In the genomic region with DNA sequence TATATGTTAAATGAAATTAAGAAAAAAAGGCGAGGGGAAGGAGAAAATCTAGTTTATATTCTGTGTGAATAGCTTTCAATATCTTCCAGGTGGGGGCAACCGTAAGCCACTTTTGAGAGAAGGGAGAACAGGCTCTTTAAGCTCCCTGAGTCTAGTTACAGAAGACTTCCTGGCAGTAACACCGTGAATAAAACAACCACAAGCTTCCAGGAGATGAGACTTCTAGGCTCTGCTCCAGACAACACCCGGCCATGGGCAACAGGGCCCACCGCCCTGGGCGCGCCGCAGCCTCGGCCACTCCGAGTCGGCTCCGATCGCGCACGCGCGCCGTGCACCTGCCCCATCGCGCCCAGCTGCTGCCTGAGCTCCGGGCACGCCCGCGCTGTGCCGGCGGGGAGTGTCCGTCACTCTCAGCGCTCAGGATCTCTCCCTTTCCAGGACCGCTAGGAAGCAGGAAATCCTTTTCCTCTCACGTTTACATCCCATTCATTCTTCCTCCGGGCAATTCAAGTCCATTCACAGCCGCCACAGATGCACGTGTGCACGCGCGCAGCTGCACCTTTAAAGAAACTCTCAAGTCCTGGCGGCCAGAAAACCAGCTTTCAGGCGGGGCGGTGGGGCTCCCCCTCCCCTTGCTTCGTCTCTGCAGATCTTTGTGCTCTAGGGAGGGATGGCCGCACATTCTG, we compare ENCODE assay signal across 1 cellular context.
TF ChIP-seq lines count a peak whose summit lies in the region.

No MANE protein-coding gene starts in this region.

TF ChIP-seq in HepG2, 621 proteins besides CTCF, POLR2A, EP300 and RAD21 (continued from another document and continues in another):
- TF ChIP-seq, protein P1, sequence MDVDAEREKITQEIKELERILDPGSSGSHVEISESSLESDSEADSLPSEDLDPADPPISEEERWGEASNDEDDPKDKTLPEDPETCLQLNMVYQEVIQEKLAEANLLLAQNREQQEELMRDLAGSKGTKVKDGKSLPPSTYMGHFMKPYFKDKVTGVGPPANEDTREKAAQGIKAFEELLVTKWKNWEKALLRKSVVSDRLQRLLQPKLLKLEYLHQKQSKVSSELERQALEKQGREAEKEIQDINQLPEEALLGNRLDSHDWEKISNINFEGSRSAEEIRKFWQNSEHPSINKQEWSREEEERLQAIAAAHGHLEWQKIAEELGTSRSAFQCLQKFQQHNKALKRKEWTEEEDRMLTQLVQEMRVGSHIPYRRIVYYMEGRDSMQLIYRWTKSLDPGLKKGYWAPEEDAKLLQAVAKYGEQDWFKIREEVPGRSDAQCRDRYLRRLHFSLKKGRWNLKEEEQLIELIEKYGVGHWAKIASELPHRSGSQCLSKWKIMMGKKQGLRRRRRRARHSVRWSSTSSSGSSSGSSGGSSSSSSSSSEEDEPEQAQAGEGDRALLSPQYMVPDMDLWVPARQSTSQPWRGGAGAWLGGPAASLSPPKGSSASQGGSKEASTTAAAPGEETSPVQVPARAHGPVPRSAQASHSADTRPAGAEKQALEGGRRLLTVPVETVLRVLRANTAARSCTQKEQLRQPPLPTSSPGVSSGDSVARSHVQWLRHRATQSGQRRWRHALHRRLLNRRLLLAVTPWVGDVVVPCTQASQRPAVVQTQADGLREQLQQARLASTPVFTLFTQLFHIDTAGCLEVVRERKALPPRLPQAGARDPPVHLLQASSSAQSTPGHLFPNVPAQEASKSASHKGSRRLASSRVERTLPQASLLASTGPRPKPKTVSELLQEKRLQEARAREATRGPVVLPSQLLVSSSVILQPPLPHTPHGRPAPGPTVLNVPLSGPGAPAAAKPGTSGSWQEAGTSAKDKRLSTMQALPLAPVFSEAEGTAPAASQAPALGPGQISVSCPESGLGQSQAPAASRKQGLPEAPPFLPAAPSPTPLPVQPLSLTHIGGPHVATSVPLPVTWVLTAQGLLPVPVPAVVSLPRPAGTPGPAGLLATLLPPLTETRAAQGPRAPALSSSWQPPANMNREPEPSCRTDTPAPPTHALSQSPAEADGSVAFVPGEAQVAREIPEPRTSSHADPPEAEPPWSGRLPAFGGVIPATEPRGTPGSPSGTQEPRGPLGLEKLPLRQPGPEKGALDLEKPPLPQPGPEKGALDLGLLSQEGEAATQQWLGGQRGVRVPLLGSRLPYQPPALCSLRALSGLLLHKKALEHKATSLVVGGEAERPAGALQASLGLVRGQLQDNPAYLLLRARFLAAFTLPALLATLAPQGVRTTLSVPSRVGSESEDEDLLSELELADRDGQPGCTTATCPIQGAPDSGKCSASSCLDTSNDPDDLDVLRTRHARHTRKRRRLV (CRISPR knock-in tag; IDR thresholded peaks at IDR 0.05): no peak
- TF ChIP-seq, protein P2, sequence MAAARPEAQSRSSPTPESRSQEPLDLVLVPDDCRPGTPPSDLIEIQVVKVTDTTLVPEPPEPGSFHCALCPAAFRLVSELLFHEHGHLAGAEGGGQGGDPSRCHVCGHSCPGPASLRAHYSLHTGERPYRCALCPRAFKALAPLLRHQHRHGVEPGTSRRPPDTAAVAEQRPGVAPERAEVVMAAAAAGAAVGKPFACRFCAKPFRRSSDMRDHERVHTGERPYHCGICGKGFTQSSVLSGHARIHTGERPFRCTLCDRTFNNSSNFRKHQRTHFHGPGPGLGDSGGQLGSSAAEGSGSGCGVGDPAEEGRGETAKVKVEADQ (CRISPR knock-in tag; IDR thresholded peaks at IDR 0.05; ENCODE audit: borderline replicate concordance): 0 out of 2 replicates have a peak, but pooled peaks have one; percentile 63
- TF ChIP-seq, protein P3, sequence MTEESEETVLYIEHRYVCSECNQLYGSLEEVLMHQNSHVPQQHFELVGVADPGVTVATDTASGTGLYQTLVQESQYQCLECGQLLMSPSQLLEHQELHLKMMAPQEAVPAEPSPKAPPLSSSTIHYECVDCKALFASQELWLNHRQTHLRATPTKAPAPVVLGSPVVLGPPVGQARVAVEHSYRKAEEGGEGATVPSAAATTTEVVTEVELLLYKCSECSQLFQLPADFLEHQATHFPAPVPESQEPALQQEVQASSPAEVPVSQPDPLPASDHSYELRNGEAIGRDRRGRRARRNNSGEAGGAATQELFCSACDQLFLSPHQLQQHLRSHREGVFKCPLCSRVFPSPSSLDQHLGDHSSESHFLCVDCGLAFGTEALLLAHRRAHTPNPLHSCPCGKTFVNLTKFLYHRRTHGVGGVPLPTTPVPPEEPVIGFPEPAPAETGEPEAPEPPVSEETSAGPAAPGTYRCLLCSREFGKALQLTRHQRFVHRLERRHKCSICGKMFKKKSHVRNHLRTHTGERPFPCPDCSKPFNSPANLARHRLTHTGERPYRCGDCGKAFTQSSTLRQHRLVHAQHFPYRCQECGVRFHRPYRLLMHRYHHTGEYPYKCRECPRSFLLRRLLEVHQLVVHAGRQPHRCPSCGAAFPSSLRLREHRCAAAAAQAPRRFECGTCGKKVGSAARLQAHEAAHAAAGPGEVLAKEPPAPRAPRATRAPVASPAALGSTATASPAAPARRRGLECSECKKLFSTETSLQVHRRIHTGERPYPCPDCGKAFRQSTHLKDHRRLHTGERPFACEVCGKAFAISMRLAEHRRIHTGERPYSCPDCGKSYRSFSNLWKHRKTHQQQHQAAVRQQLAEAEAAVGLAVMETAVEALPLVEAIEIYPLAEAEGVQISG (CRISPR knock-in tag; IDR thresholded peaks at IDR 0.05): 0 out of 2 replicates have a peak, but pooled peaks have one; percentile 40
- TF ChIP-seq ZGPAT (CRISPR knock-in tag; IDR thresholded peaks at IDR 0.05) (peak; percentile 49; the same call in 1 of the 2 replicates), ZSCAN5A (CRISPR knock-in tag; IDR thresholded peaks at IDR 0.05; ENCODE audit: borderline replicate concordance) (peak; percentile 29; the same call in 1 of the 2 replicates), SALL2 (CRISPR knock-in tag; IDR thresholded peaks at IDR 0.05) (no peak), NRL (CRISPR knock-in tag; IDR thresholded peaks at IDR 0.05; ENCODE audit: borderline replicate concordance) (peak; percentile 51; the same call in 1 of the 2 replicates), ETS1 (CRISPR knock-in tag; IDR thresholded peaks at IDR 0.05) (no peak), HNRNPH1 (optimal IDR thresholded peaks at IDR 0.05; ENCODE audit: low read depth, low read length) (no peak), HNRNPLL (IDR thresholded peaks at IDR 0.05; ENCODE audit: low read depth, low read length, poor library complexity, severe bottlenecking) (peak; percentile 61), ZNF782 (CRISPR knock-in tag; IDR thresholded peaks at IDR 0.05; ENCODE audit: borderline replicate concordance) (no peak), ZFY (CRISPR knock-in tag; IDR thresholded peaks at IDR 0.05) (peak; percentile 29; the same call in 1 of the 2 replicates), ZNF431 (CRISPR knock-in tag; IDR thresholded peaks at IDR 0.05; ENCODE audit: borderline replicate concordance, low read depth) (0 out of 2 replicates have a peak, but pooled peaks have one; percentile 53), TP53 (CRISPR knock-in tag; conservative IDR thresholded peaks at IDR 0.05) (no peak), GLI4 (CRISPR knock-in tag; IDR thresholded peaks at IDR 0.05; ENCODE audit: borderline replicate concordance) (no peak), JARID2 (CRISPR knock-in tag; IDR thresholded peaks at IDR 0.05; ENCODE audit: insufficient replicate concordance) (no peak)
- TF ChIP-seq, protein P4, sequence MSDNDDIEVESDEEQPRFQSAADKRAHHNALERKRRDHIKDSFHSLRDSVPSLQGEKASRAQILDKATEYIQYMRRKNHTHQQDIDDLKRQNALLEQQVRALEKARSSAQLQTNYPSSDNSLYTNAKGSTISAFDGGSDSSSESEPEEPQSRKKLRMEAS (IDR thresholded peaks at IDR 0.05): peak; percentile 81
- TF ChIP-seq, protein P5, sequence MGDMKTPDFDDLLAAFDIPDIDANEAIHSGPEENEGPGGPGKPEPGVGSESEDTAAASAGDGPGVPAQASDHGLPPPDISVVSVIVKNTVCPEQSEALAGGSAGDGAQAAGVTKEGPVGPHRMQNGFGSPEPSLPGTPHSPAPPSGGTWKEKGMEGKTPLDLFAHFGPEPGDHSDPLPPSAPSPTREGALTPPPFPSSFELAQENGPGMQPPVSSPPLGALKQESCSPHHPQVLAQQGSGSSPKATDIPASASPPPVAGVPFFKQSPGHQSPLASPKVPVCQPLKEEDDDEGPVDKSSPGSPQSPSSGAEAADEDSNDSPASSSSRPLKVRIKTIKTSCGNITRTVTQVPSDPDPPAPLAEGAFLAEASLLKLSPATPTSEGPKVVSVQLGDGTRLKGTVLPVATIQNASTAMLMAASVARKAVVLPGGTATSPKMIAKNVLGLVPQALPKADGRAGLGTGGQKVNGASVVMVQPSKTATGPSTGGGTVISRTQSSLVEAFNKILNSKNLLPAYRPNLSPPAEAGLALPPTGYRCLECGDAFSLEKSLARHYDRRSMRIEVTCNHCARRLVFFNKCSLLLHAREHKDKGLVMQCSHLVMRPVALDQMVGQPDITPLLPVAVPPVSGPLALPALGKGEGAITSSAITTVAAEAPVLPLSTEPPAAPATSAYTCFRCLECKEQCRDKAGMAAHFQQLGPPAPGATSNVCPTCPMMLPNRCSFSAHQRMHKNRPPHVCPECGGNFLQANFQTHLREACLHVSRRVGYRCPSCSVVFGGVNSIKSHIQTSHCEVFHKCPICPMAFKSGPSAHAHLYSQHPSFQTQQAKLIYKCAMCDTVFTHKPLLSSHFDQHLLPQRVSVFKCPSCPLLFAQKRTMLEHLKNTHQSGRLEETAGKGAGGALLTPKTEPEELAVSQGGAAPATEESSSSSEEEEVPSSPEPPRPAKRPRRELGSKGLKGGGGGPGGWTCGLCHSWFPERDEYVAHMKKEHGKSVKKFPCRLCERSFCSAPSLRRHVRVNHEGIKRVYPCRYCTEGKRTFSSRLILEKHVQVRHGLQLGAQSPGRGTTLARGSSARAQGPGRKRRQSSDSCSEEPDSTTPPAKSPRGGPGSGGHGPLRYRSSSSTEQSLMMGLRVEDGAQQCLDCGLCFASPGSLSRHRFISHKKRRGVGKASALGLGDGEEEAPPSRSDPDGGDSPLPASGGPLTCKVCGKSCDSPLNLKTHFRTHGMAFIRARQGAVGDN (CRISPR knock-in tag; IDR thresholded peaks at IDR 0.05): peak; percentile 89
